In the genomic region with DNA sequence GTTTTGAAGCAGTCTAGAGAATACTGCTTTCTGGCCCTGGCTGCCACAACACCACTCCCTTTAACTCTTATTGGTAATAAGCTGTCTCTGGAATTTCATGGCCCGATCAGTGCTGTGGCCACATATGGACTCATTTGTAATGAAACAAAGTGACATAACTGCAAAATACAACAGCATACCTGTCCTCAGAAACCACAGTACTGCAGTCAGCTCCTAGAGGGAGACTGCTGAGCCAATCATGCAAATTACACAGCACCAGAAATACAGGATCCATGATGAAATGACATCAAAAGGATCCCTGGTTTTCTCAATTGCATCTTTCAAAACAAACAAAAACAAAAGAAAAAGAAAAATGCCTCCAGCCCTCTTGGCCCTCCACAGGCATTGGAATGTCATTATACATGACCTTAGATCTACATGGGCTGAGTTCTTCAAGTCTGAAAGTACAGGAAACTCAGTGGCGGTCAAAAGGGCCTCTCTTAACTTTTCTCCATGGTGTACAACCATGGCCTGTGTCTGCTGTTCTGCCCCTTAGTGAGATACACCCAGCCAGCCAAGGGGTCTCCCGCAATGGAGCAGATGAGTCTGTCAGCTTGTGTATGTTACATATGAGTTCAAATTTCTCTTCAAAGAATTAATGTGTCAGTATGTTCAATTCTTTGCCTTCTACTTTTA, we compare ENCODE assay signal across 13 cellular contexts. TPM values are rescaled to one million over a fixed set of nuclear protein-coding genes. Genes with fewer than 3 reads are reported as not detected.
DNase-seq lines count a peak whose midpoint lies in the region; ATAC-seq and TF ChIP-seq lines count a peak whose summit lies in the region.
"Had no signal": no experiment of that assay in that cellular context is flagged by ENCODE, and none has a peak within 500 bp of the region (broad histone marks: within the 10 kb centered on the region; RNA-seq: fewer than 3 reads in every experiment).

No MANE protein-coding gene starts in this region.

- peaks cover 7 to 19% (median 11%) of the 10 kb centered on the region in 5 experiments for H3K9me3 Mint-ChIP-seq in brain

- H3K4me1 ChIP-seq in mucosa of descending colon (ENCODE audit: low read depth), result no peaks in the 10 kb centered on the region

- TF ChIP-seq CTCF in GM06990 (IDR thresholded peaks at IDR 0.05; ENCODE audit: insufficient read depth, low read length, poor library complexity, severe bottlenecking), result no peak
- no peak for TF ChIP-seq CTCF in brain (conservative IDR thresholded peaks at IDR 0.05)
- no peak for TF ChIP-seq CTCF in mucosa of descending colon (IDR thresholded peaks at IDR 0.05)

- H3K9me3 ChIP-seq in mucosa of descending colon, result peaks cover 11% of the 10 kb centered on the region

- H3K4me3 ChIP-seq in GM06990 (replicated peaks; ENCODE audit: low read depth, low read length) (no peak overlapping the region), mucosa of descending colon (no peak overlapping the region)
- H3K4me3 ChIP-seq: skin epidermis had no signal

- H3K36me3 ChIP-seq in GM06990 (ENCODE audit: control insufficient read depth, insufficient read depth, low read length), result no peaks in the 10 kb centered on the region
- H3K36me3 ChIP-seq in mucosa of descending colon (ENCODE audit: low read depth), result no peaks in the 10 kb centered on the region

- intact Hi-C loops in mucosa of descending colon (cut with DNase I, micrococcal nuclease), result no loop called here

- DNase-seq in GM06990 (ENCODE audit: extremely low read depth, insufficient read length), result peak; percentile 26
- peak; percentile 30 for DNase-seq in HT-29 (ENCODE audit: low spot score)
- DNase-seq in mucosa of descending colon, result no peak
- DNase-seq in NCI-H446 treated with DMSO at 0.1 percent for 48 hours (lab: John Stamatoyannopoulos, UW), result no peak
- DNase-seq: activated naive CD4-positive, alpha-beta T cell; CD8-positive, alpha-beta memory T cell; SHP77 had no signal

- H3K27ac Mint-ChIP-seq in brain, result peak overlapping the region; percentile 20 to 92 (median 74)

- H3K36me3 Mint-ChIP-seq in brain, result no peaks in the 10 kb centered on the region

- H3K27me3 ChIP-seq in GM06990 (replicated peaks; ENCODE audit: control insufficient read depth, insufficient read depth, low read length), result no peaks in the 10 kb centered on the region

- H3K4me3 Mint-ChIP-seq in brain, result peak overlapping the region in 1 of 5 experiments; percentile 16
- H3K4me3 Mint-ChIP-seq: CD8-positive, alpha-beta memory T cell had no signal

- peaks cover 54% of the 10 kb centered on the region for H3K4me1 Mint-ChIP-seq in brain
- H3K4me1 Mint-ChIP-seq: CD8-positive, alpha-beta memory T cell had no signal

- no peaks in the 10 kb centered on the region for H3K27me3 Mint-ChIP-seq in brain

- ATAC-seq in mucosa of descending colon (peak; percentile 55), HG02678 (IDR thresholded peaks at IDR 0.05; ENCODE audit: unreplicated experiment) (no peak), GM18907 (IDR thresholded peaks at IDR 0.05; ENCODE audit: unreplicated experiment) (no peak), GM21515 (IDR thresholded peaks at IDR 0.05; ENCODE audit: unreplicated experiment) (no peak)

RNA-seq across cellular contexts. Expression of a gene that starts 24.9 kb away (rescaled TPM):
- not detected in 2 replicates for total RNA-seq in HT-29 (2014; rRNA removed; shearing (Covaris generic))
- 3.0 TPM for polyA plus RNA-seq in brain (ENCODE audit: insufficient read depth, low read depth, low replicate concordance)
- total RNA-seq in mucosa of descending colon, result 1 to 10 TPM; 3.1 to 6.6 (median 5.5) TPM
- total RNA-seq: CD8-positive, alpha-beta memory T cell; NCI-H460 had no signal
- polyA plus RNA-seq: CD8-positive, alpha-beta memory T cell had no signal

Comparison
In these comparisons a context has a peak if more than half of its experiments do, and no peak if none do; other contexts are left out.
1. DNase-seq: peak in GM06990 (single experiment) and HT-29 (single experiment); none in mucosa of descending colon (0 of 3) and NCI-H446 treated with DMSO at 0.1 percent for 48 hours (single experiment).